23 cellular contexts compared by ENCODE assay signal in the genomic region with DNA sequence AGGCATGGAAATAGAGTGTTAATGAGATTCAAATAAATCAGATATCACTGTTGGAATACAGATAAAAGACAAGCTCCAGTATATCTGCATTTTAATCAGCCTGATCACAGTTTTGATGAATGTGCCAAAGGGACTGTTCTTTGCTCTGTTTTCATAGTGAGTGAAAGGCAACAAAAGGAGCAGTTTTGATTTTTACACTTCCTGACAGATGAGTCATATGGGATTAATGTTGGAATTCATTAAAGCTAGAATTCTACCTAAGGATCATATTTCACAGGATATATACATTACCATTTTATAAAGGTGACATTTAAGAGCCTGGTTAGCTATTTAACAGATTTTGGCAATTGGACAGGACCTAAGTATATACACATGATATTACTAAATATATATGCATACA.
DNase-seq lines count a peak whose midpoint lies in the region; ATAC-seq and TF ChIP-seq lines count a peak whose summit lies in the region.
"Had no signal": no experiment of that assay in that cellular context is flagged by ENCODE, and none has a peak within 500 bp of the region (broad histone marks: within the 10 kb centered on the region; RNA-seq: fewer than 3 reads in every experiment).

No MANE protein-coding gene starts in this region.

- no peak for TF ChIP-seq RAD21 in neural cell (conservative IDR thresholded peaks at IDR 0.05)

- no peak for ATAC-seq in HG02571 (IDR thresholded peaks at IDR 0.05; ENCODE audit: unreplicated experiment)
- no peak for ATAC-seq in HG03378 (IDR thresholded peaks at IDR 0.05; ENCODE audit: unreplicated experiment)
- ATAC-seq: activated CD8-positive, alpha-beta T cell treated with anti-CD3 and anti-CD28 coated beads for 36 hours; activated T-helper 17 cell treated with anti-CD3 and anti-CD28 coated beads, Interleukin-2, amount 50 U/mL, for 72 hours; heart left ventricle; sciatic nerve; SK-N-SH treated with all-trans-retinoic acid at 6 μM for 48 hours; stimulated activated naive B cell treated with anti-CD40 and anti-IgM and Interleukin-4, amounts not matched to agents 10 μg/mL and 1 μg/mL and 100 μg/mL, for 72 hours; upper lobe of right lung had no signal

- H4K20me1 ChIP-seq in neural cell (ENCODE audit: insufficient read depth) = no peaks in the 10 kb centered on the region

- H3F3A ChIP-seq in neural cell (ENCODE audit: insufficient read depth, low read length, poor library complexity, severe bottlenecking) = peaks cover 4% of the 10 kb centered on the region

- H3K9me2 ChIP-seq in neural cell (ENCODE audit: insufficient read depth, low read length) = no peaks in the 10 kb centered on the region

- H3K9me3 ChIP-seq in neural cell (ENCODE audit: low read length) = no peaks in the 10 kb centered on the region
- H3K9me3 ChIP-seq: heart left ventricle, suprapubic skin, upper lobe of right lung had no signal

- in situ Hi-C loops in Caki2 (cut with HindIII; ENCODE audit: low pct_unique_long_range_greater_than_20kb, low sequenced_read_pairs) (no loop called here), astrocyte of the spinal cord (cut with HindIII; ENCODE audit: low sequenced_read_pairs) (no loop called here)

- H3K4me3 ChIP-seq in astrocyte of the spinal cord (ENCODE audit: low read depth, low read length) = no peak overlapping the region
- peak overlapping the region; percentile 14 for H3K4me3 ChIP-seq in neural cell (ENCODE audit: low read length)
- H3K4me3 ChIP-seq: heart left ventricle, lung, suprapubic skin, upper lobe of right lung had no signal

- H3K27ac ChIP-seq in neural cell (ENCODE audit: low read length) = peak overlapping the region; percentile 62
- H3K27ac ChIP-seq: heart left ventricle, suprapubic skin, upper lobe of right lung had no signal

- peak overlapping the region; percentile 8 for H3K9ac ChIP-seq in neural cell (ENCODE audit: low read length)

- DNase-seq in Caki2 (ENCODE audit: low read depth) (peak; percentile 0), HPDE6-E6E7 (ENCODE audit: extremely low spot score) (peak; percentile 3), astrocyte of the spinal cord (ENCODE audit: low read depth, low spot score) (peak; percentile 1), SIG-M5 (lab: John Stamatoyannopoulos, UW) (no peak)
- DNase-seq: activated CD8-positive, alpha-beta T cell treated with anti-CD3 and anti-CD28 coated beads for 36 hours; GOT3; heart left ventricle; NCI-H187 treated with DMSO at 0.1 percent for 48 hours; NCI-H226; NCI-H82; nephron progenitor cell; posterior cingulate gyrus; stimulated activated naive B cell treated with anti-CD40 and anti-IgM and Interleukin-4, amounts not matched to agents 10 μg/mL and 1 μg/mL and 100 μg/mL, for 72 hours; T-helper 2 cell; upper lobe of right lung had no signal

- H2AFZ ChIP-seq in neural cell (ENCODE audit: low read depth, low read length) = no peak overlapping the region

- H3K79me2 ChIP-seq in neural cell (replicated peaks; ENCODE audit: insufficient read depth, low read length) = no peaks in the 10 kb centered on the region

- TF ChIP-seq EP300 in neural cell (conservative IDR thresholded peaks at IDR 0.05; ENCODE audit: poor library complexity, severe bottlenecking) = peak; percentile 90

- TF ChIP-seq CTCF in astrocyte of the spinal cord (IDR thresholded peaks at IDR 0.05; ENCODE audit: low read depth, low read length) = no peak
- TF ChIP-seq CTCF in neural cell (IDR thresholded peaks at IDR 0.05; ENCODE audit: poor library complexity, severe bottlenecking) = no peak

- H3K27me3 ChIP-seq in neural cell (ENCODE audit: insufficient read depth, low read depth, low read length) = no peaks in the 10 kb centered on the region
- H3K27me3 ChIP-seq: heart left ventricle, suprapubic skin, upper lobe of right lung had no signal

- H3K4me2 ChIP-seq in neural cell (ENCODE audit: low read length) = peak overlapping the region; percentile 22

- H3K36me3 ChIP-seq in neural cell (ENCODE audit: insufficient read depth, low read length) = no peaks in the 10 kb centered on the region
- H3K36me3 ChIP-seq: heart left ventricle, suprapubic skin, upper lobe of right lung had no signal

TF ChIP-seq in neural cell, 6 proteins besides CTCF, POLR2A, EP300 and RAD21:
- TF ChIP-seq MXI1 (conservative IDR thresholded peaks at IDR 0.05; ENCODE audit: poor library complexity, severe bottlenecking) (no peak), TAF1 (IDR thresholded peaks at IDR 0.05; ENCODE audit: low read depth) (no peak), EZH2 (IDR thresholded peaks at IDR 0.05; ENCODE audit: borderline replicate concordance, insufficient read depth, low read length, poor library complexity, severe bottlenecking) (no peak), POLR2AphosphoS5 (IDR thresholded peaks at IDR 0.05) (peak; percentile 68), SMC3 (conservative IDR thresholded peaks at IDR 0.05; ENCODE audit: poor library complexity) (no peak)
- TF ChIP-seq, protein P1, sequence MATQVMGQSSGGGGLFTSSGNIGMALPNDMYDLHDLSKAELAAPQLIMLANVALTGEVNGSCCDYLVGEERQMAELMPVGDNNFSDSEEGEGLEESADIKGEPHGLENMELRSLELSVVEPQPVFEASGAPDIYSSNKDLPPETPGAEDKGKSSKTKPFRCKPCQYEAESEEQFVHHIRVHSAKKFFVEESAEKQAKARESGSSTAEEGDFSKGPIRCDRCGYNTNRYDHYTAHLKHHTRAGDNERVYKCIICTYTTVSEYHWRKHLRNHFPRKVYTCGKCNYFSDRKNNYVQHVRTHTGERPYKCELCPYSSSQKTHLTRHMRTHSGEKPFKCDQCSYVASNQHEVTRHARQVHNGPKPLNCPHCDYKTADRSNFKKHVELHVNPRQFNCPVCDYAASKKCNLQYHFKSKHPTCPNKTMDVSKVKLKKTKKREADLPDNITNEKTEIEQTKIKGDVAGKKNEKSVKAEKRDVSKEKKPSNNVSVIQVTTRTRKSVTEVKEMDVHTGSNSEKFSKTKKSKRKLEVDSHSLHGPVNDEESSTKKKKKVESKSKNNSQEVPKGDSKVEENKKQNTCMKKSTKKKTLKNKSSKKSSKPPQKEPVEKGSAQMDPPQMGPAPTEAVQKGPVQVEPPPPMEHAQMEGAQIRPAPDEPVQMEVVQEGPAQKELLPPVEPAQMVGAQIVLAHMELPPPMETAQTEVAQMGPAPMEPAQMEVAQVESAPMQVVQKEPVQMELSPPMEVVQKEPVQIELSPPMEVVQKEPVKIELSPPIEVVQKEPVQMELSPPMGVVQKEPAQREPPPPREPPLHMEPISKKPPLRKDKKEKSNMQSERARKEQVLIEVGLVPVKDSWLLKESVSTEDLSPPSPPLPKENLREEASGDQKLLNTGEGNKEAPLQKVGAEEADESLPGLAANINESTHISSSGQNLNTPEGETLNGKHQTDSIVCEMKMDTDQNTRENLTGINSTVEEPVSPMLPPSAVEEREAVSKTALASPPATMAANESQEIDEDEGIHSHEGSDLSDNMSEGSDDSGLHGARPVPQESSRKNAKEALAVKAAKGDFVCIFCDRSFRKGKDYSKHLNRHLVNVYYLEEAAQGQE (IDR thresholded peaks at IDR 0.05; ENCODE audit: borderline replicate concordance) = peak; percentile 96
